In genomic region chr9:116359958-116360357, GRCh38 we compare ENCODE assay signal across 25 cellular contexts.
DNase-seq lines count a peak whose midpoint lies in the region; ATAC-seq and FAIRE-seq lines count a peak whose summit lies in the region.
"Had no signal": no experiment of that assay in that cellular context is flagged by ENCODE, and none has a peak within 500 bp of the region (broad histone marks: within the 10 kb centered on the region; RNA-seq: fewer than 3 reads in every experiment).

No MANE protein-coding gene starts in this region.

- ATAC-seq in left ventricle myocardium superior (peak; percentile 5), Right ventricle myocardium superior (ENCODE audit: poor library complexity) (no peak), sciatic nerve (peak; percentile 49)
- ATAC-seq: A549, GM12878 had no signal

- no peak for FAIRE-seq in RCC 7860 (lab: Jason Lieb, UNC)
- FAIRE-seq: A549, D721Med, GM12878, GM19239, H1 had no signal

- H3K4me3 ChIP-seq in SK-N-MC (no peak overlapping the region), SJCRH30 (no peak overlapping the region)
- H3K4me3 ChIP-seq: A549; BLaER1 treated with 17β-estradiol and CSF1 and Interleukin-3, amounts not matched to agents 10 nM and 100 nM; GM12878; GM23248 had no signal

- H3K9ac ChIP-seq in SK-N-MC (ENCODE audit: insufficient read length): no peak overlapping the region
- H3K9ac ChIP-seq: BLaER1 treated with 17β-estradiol and CSF1 and Interleukin-3, amounts not matched to agents 10 nM and 100 nM; GM23248 had no signal

- H3K9me3 ChIP-seq in SK-N-MC (ENCODE audit: low read depth, low read length): no peaks in the 10 kb centered on the region
- no peaks in the 10 kb centered on the region for H3K9me3 ChIP-seq in SJCRH30 (replicated peaks)
- H3K9me3 ChIP-seq: A549; BE2C; BLaER1 treated with 17β-estradiol and CSF1 and Interleukin-3, amounts not matched to agents 10 nM and 100 nM had no signal

- H3K27ac ChIP-seq in SK-N-MC: peak overlapping the region; percentile 14; the same call in 1 of the 2 replicates
- no peak overlapping the region for H3K27ac ChIP-seq in SJCRH30
- H3K27ac ChIP-seq: BLaER1 treated with 17β-estradiol and CSF1 and Interleukin-3, amounts not matched to agents 10 nM and 100 nM; GM23248 had no signal

- H3K36me3 ChIP-seq in SK-N-MC (ENCODE audit: insufficient read depth, low read length) (peaks cover 100% of the 10 kb centered on the region), SJCRH30 (no peaks in the 10 kb centered on the region)
- H3K36me3 ChIP-seq: BLaER1 treated with 17β-estradiol and CSF1 and Interleukin-3, amounts not matched to agents 10 nM and 100 nM had no signal

- H3K27me3 ChIP-seq in SJCRH30: no peaks in the 10 kb centered on the region
- H3K27me3 ChIP-seq: BE2C; BLaER1 treated with 17β-estradiol and CSF1 and Interleukin-3, amounts not matched to agents 10 nM and 100 nM had no signal

- intact Hi-C loops in left ventricle myocardium superior (cut with micrococcal nuclease): no loop called here
- intact Hi-C loops in Right ventricle myocardium superior (cut with DNase I): no loop called here
- intact Hi-C loops in sciatic nerve (cut with DNase I): no loop called here

- peak; percentile 33 for DNase-seq in left ventricle myocardium superior
- no peak for DNase-seq in Right ventricle myocardium superior
- DNase-seq in SK-N-MC (ENCODE audit: low read depth, low spot score): no peak
- DNase-seq in sciatic nerve (ENCODE audit: low spot score): no peak
- DNase-seq in SJCRH30: no peak
- no peak for DNase-seq in RCC 7860 (ENCODE audit: low spot score)
- DNase-seq: 8988T; ACHN; AML-193; BE2C; CD4-positive, alpha-beta T cell; CD8-positive, alpha-beta memory T cell; DMS 273 treated with DMSO at 0.1 percent for 48 hours; DMS79; EL; GDM1; H7; HCEC 1CT had no signal

- peaks cover 6% of the 10 kb centered on the region for H3K4me1 ChIP-seq in SJCRH30
- H3K4me1 ChIP-seq: BE2C; BLaER1 treated with 17β-estradiol and CSF1 and Interleukin-3, amounts not matched to agents 10 nM and 100 nM had no signal
